ENCODE assay signal across 1 cellular context in the genomic region with DNA sequence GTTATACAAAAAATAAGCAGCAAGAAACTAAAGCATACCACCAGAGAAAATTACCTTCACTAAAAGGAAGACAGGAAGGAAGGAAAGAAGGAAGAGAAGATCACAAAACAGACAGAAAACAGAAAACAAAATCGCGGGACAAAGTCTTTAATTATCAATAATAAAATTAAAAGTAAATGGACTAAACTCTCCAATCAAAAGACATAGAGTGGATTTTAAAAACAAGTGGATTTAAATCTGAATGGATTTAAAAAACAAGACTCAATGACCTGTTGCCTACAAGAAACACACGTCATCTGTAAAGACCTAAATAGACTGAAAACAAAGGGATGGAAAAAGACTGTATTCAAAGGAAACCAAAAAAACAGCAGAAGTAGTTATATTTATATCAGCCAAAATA.
TF ChIP-seq lines count a peak whose summit lies in the region.

No MANE protein-coding gene starts in this region.

TF ChIP-seq in HCT116, 20 proteins besides CTCF, POLR2A, EP300 and RAD21 (continued from another document):
- TF ChIP-seq YY1 (IDR thresholded peaks at IDR 0.05; ENCODE audit: extremely low read depth, insufficient replicate concordance, low read depth, low read length) (no peak), EGR1 (IDR thresholded peaks at IDR 0.05; ENCODE audit: low read depth) (no peak), JUND (IDR thresholded peaks at IDR 0.05) (no peak), CEBPB (IDR thresholded peaks at IDR 0.05; ENCODE audit: low read depth) (no peak), TCF7L2 (IDR thresholded peaks at IDR 0.05; ENCODE audit: borderline replicate concordance, extremely low read depth, insufficient read depth, insufficient read length) (no peak)
- TF ChIP-seq, protein P1, sequence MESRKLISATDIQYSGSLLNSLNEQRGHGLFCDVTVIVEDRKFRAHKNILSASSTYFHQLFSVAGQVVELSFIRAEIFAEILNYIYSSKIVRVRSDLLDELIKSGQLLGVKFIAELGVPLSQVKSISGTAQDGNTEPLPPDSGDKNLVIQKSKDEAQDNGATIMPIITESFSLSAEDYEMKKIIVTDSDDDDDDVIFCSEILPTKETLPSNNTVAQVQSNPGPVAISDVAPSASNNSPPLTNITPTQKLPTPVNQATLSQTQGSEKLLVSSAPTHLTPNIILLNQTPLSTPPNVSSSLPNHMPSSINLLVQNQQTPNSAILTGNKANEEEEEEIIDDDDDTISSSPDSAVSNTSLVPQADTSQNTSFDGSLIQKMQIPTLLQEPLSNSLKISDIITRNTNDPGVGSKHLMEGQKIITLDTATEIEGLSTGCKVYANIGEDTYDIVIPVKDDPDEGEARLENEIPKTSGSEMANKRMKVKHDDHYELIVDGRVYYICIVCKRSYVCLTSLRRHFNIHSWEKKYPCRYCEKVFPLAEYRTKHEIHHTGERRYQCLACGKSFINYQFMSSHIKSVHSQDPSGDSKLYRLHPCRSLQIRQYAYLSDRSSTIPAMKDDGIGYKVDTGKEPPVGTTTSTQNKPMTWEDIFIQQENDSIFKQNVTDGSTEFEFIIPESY (IDR thresholded peaks at IDR 0.05; ENCODE audit: extremely low read depth, insufficient replicate concordance, low read length), result no peak
- TF ChIP-seq, protein P2, sequence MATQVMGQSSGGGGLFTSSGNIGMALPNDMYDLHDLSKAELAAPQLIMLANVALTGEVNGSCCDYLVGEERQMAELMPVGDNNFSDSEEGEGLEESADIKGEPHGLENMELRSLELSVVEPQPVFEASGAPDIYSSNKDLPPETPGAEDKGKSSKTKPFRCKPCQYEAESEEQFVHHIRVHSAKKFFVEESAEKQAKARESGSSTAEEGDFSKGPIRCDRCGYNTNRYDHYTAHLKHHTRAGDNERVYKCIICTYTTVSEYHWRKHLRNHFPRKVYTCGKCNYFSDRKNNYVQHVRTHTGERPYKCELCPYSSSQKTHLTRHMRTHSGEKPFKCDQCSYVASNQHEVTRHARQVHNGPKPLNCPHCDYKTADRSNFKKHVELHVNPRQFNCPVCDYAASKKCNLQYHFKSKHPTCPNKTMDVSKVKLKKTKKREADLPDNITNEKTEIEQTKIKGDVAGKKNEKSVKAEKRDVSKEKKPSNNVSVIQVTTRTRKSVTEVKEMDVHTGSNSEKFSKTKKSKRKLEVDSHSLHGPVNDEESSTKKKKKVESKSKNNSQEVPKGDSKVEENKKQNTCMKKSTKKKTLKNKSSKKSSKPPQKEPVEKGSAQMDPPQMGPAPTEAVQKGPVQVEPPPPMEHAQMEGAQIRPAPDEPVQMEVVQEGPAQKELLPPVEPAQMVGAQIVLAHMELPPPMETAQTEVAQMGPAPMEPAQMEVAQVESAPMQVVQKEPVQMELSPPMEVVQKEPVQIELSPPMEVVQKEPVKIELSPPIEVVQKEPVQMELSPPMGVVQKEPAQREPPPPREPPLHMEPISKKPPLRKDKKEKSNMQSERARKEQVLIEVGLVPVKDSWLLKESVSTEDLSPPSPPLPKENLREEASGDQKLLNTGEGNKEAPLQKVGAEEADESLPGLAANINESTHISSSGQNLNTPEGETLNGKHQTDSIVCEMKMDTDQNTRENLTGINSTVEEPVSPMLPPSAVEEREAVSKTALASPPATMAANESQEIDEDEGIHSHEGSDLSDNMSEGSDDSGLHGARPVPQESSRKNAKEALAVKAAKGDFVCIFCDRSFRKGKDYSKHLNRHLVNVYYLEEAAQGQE (IDR thresholded peaks at IDR 0.05; ENCODE audit: low read depth), result no peak
- TF ChIP-seq, protein P3, sequence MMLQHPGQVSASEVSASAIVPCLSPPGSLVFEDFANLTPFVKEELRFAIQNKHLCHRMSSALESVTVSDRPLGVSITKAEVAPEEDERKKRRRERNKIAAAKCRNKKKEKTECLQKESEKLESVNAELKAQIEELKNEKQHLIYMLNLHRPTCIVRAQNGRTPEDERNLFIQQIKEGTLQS (IDR thresholded peaks at IDR 0.05), result no peak
